ENCODE assay signal across 2 cellular contexts in genomic region chr2:237154894-237155851, GRCh38.
TF ChIP-seq lines count a peak whose summit lies in the region.

No MANE protein-coding gene starts in this region.

TF ChIP-seq in SK-N-SH, 30 proteins besides CTCF, POLR2A, EP300 and RAD21 (continued from another document):
- TF ChIP-seq NRF1 (IDR thresholded peaks at IDR 0.05; ENCODE audit: low read depth, low read length) (no peak), POLR2AphosphoS5 (IDR thresholded peaks at IDR 0.05; ENCODE audit: low read depth, low read length) (no peak), REST (IDR thresholded peaks at IDR 0.05; ENCODE audit: low read depth, low read length) (no peak), FOXM1 (IDR thresholded peaks at IDR 0.05; ENCODE audit: low read depth) (no peak), IRF3 (IDR thresholded peaks at IDR 0.05; ENCODE audit: low read depth, low read length) (no peak), NFIC (IDR thresholded peaks at IDR 0.05; ENCODE audit: borderline replicate concordance) (no peak), GATA2 (CRISPR knock-in tag; IDR thresholded peaks at IDR 0.05) (no peak), RFX5 (IDR thresholded peaks at IDR 0.05; ENCODE audit: low read length) (no peak), GABPA (IDR thresholded peaks at IDR 0.05; ENCODE audit: low read depth) (no peak)

TF ChIP-seq in GM23338, 12 proteins besides CTCF, POLR2A, EP300 and RAD21 (continued from another document):
- no peak for TF ChIP-seq ETS1 (IDR thresholded peaks at IDR 0.05)
TF ChIP-seq in GM23338: peak in this region for 0.
